In genomic region chr11:11117730-11118129, GRCh38 we compare ENCODE assay signal across 21 cellular contexts.
DNase-seq lines count a peak whose midpoint lies in the region; ATAC-seq and TF ChIP-seq lines count a peak whose summit lies in the region.
"Had no signal": no experiment of that assay in that cellular context is flagged by ENCODE, and none has a peak within 500 bp of the region (broad histone marks: within the 10 kb centered on the region; RNA-seq: fewer than 3 reads in every experiment).

No MANE protein-coding gene starts in this region.

- no peaks in the 10 kb centered on the region for H3K36me3 ChIP-seq in upper lobe of right lung
- H3K36me3 ChIP-seq: BE2C had no signal

- no peaks in the 10 kb centered on the region for H3K36me3 Mint-ChIP-seq in effector memory CD8-positive, alpha-beta T cell (ENCODE audit: insufficient read depth)
- no peaks in the 10 kb centered on the region for H3K36me3 Mint-ChIP-seq in activated T-cell treated with anti-CD3 and anti-CD28 coated beads, Interleukin-2, amount 50 U/mL, for 4 hours (ENCODE audit: insufficient read depth)
- H3K36me3 Mint-ChIP-seq: CD4-positive, CD25-positive, alpha-beta regulatory T cell had no signal

- H3K4me1 ChIP-seq in upper lobe of right lung = no peaks in the 10 kb centered on the region
- H3K4me1 ChIP-seq: BE2C had no signal

- no peak overlapping the region for H3K4me3 Mint-ChIP-seq in effector memory CD8-positive, alpha-beta T cell
- H3K4me3 Mint-ChIP-seq in activated T-cell treated with anti-CD3 and anti-CD28 coated beads, Interleukin-2, amount 50 U/mL, for 4 hours = no peak overlapping the region
- H3K4me3 Mint-ChIP-seq: CD4-positive, CD25-positive, alpha-beta regulatory T cell; T-cell had no signal

- intact Hi-C loops in upper lobe of right lung (cut with DNase I) = no loop called here

- no peak overlapping the region for H3K4me3 ChIP-seq in upper lobe of right lung

- TF ChIP-seq CTCF in VCaP (conservative IDR thresholded peaks at IDR 0.05) = no peak
- TF ChIP-seq CTCF in upper lobe of right lung (IDR thresholded peaks at IDR 0.05) = no peak

- H3K27ac Mint-ChIP-seq in effector memory CD8-positive, alpha-beta T cell = no peak overlapping the region
- H3K27ac Mint-ChIP-seq: CD4-positive, CD25-positive, alpha-beta regulatory T cell; T-cell had no signal

- DNase-seq in NCI-H2171 treated with DMSO at 0.1 percent for 48 hours (lab: John Stamatoyannopoulos, UW) (peak; percentile 16), NCI-H2171 (lab: John Stamatoyannopoulos, UW) (no peak), G401 (ENCODE audit: low spot score) (peak; percentile 8), upper lobe of right lung (no peak)
- no peak for DNase-seq in effector memory CD8-positive, alpha-beta T cell
- DNase-seq in activated T-cell treated with anti-CD3 and anti-CD28 coated beads, Interleukin-2, amount 50 U/mL, for 4 hours = no peak
- DNase-seq: 8988T; BE2C; CD4-positive, CD25-positive, alpha-beta regulatory T cell; COR-L47; DND-41; NCI-H1417 treated with DMSO at 0.1 percent for 48 hours; NCI-H1930; NCI-H345; RPMI8226; SHP77 treated with DMSO at 0.1 percent for 48 hours; SK-N-SH; T-cell had no signal

- peaks cover 5 to 14% of the 10 kb centered on the region in 2 donors for H3K9me3 Mint-ChIP-seq in effector memory CD8-positive, alpha-beta T cell
- H3K9me3 Mint-ChIP-seq in activated T-cell treated with anti-CD3 and anti-CD28 coated beads, Interleukin-2, amount 50 U/mL, for 4 hours = peaks cover 10% of the 10 kb centered on the region

- H3K27me3 ChIP-seq in upper lobe of right lung = no peaks in the 10 kb centered on the region
- H3K27me3 ChIP-seq: BE2C had no signal

- no peaks in the 10 kb centered on the region for H3K4me1 Mint-ChIP-seq in effector memory CD8-positive, alpha-beta T cell (ENCODE audit: low read depth in 2 of 2)
- H3K4me1 Mint-ChIP-seq in activated T-cell treated with anti-CD3 and anti-CD28 coated beads, Interleukin-2, amount 50 U/mL, for 4 hours (ENCODE audit: low read depth) = no peaks in the 10 kb centered on the region

- in situ Hi-C loops in G401 (cut with HindIII; ENCODE audit: low sequenced_read_pairs) = no loop called here

- ATAC-seq in upper lobe of right lung (peak; percentile 79), HG03159 (IDR thresholded peaks at IDR 0.05; ENCODE audit: unreplicated experiment) (no peak)
- no peak for ATAC-seq in effector memory CD8-positive, alpha-beta T cell (replicated peaks)
- no peak for ATAC-seq in activated T-cell treated with anti-CD3 and anti-CD28 coated beads, Interleukin-2, amount 50 U/mL, for 4 hours
- ATAC-seq: T-cell had no signal

- H3K9me3 ChIP-seq in upper lobe of right lung = peaks cover 9% of the 10 kb centered on the region
- H3K9me3 ChIP-seq: BE2C, SK-N-SH had no signal

- H3K27ac ChIP-seq in VCaP (peak overlapping the region; percentile 35; the same call in 1 of the 2 replicates), upper lobe of right lung (no peak overlapping the region)
- H3K27ac ChIP-seq: KMS-11 had no signal

- peaks cover 6 to 41% of the 10 kb centered on the region in 2 donors for H3K27me3 Mint-ChIP-seq in effector memory CD8-positive, alpha-beta T cell
- peaks cover 5% of the 10 kb centered on the region for H3K27me3 Mint-ChIP-seq in activated T-cell treated with anti-CD3 and anti-CD28 coated beads, Interleukin-2, amount 50 U/mL, for 4 hours (ENCODE audit: low read depth)
- H3K27me3 Mint-ChIP-seq: T-cell had no signal

Comparison
In these comparisons a context has a peak if more than half of its experiments do, and no peak if none do; other contexts are left out.
1. DNase-seq: peak in NCI-H2171 treated with DMSO at 0.1 percent for 48 hours (single experiment) and G401 (single experiment); none in NCI-H2171 (single experiment), upper lobe of right lung (single experiment), effector memory CD8-positive, alpha-beta T cell (0 of 3) and activated T-cell treated with anti-CD3 and anti-CD28 coated beads, Interleukin-2, amount 50 U/mL, for 4 hours (single experiment).